ENCODE assay signal across 16 cellular contexts in genomic region chr16:84396537-84397008, GRCh38. TPM values are rescaled to one million over a fixed set of nuclear protein-coding genes. Genes with fewer than 3 reads are reported as not detected.
DNase-seq lines count a peak whose midpoint lies in the region; ATAC-seq, FAIRE-seq and TF ChIP-seq lines count a peak whose summit lies in the region.
"Had no signal": no experiment of that assay in that cellular context is flagged by ENCODE, and none has a peak within 500 bp of the region (broad histone marks: within the 10 kb centered on the region; RNA-seq: fewer than 3 reads in every experiment).

No MANE protein-coding gene starts in this region.

- no peaks in the 10 kb centered on the region for H3K36me3 ChIP-seq in breast epithelium
- H3K36me3 ChIP-seq in astrocyte (ENCODE audit: insufficient read depth, low read length) = no peaks in the 10 kb centered on the region
- H3K36me3 ChIP-seq: cardiac muscle cell had no signal

- H3K4me1 Mint-ChIP-seq in MCF 10A (ENCODE audit: insufficient read depth, unreplicated experiment) (peaks cover 10% of the 10 kb centered on the region), astrocyte (ENCODE audit: low read depth, unreplicated experiment) (peaks cover 4% of the 10 kb centered on the region)
- H3K4me1 Mint-ChIP-seq in natural killer cell treated with Interleukin-12 subunit alpha and Interleukin-12 subunit beta and Interleukin-15 and Interleukin-18, amount 100 ng/mL, for 72 hours (ENCODE audit: low read depth in 2 of 2) = no peaks in the 10 kb centered on the region
- H3K4me1 Mint-ChIP-seq: activated naive CD4-positive, alpha-beta T cell treated with anti-CD3 and anti-CD28 coated beads, Interleukin-2, amount 10 ng/mL, durations not matched to agents 7 days and 5 days; memory B cell had no signal

- H3K4me3 ChIP-seq in breast epithelium = no peak overlapping the region
- no peak overlapping the region for H3K4me3 ChIP-seq in astrocyte (ENCODE audit: insufficient read depth, low read depth, low read length)
- H3K4me3 ChIP-seq: cardiac muscle cell had no signal

- ATAC-seq in HG02852 (IDR thresholded peaks at IDR 0.05; ENCODE audit: unreplicated experiment) = no peak
- no peak for ATAC-seq in natural killer cell treated with Interleukin-12 subunit alpha and Interleukin-12 subunit beta and Interleukin-15 and Interleukin-18, amount 100 ng/mL, for 72 hours
- ATAC-seq: activated CD4-positive, CD25-positive, alpha-beta regulatory T cell treated with anti-CD3 and anti-CD28 coated beads, Interleukin-2, amount 50 U/mL, for 24 hours had no signal

- H3K4me3 Mint-ChIP-seq in MCF 10A (ENCODE audit: unreplicated experiment) = no peak overlapping the region
- no peak overlapping the region for H3K4me3 Mint-ChIP-seq in astrocyte (ENCODE audit: unreplicated experiment)
- H3K4me3 Mint-ChIP-seq in natural killer cell treated with Interleukin-12 subunit alpha and Interleukin-12 subunit beta and Interleukin-15 and Interleukin-18, amount 100 ng/mL, for 72 hours = no peak overlapping the region
- H3K4me3 Mint-ChIP-seq: activated naive CD4-positive, alpha-beta T cell treated with anti-CD3 and anti-CD28 coated beads, Interleukin-2, amount 10 ng/mL, durations not matched to agents 7 days and 5 days; memory B cell had no signal

- no peaks in the 10 kb centered on the region for H3K9me3 ChIP-seq in breast epithelium
- no peaks in the 10 kb centered on the region for H3K9me3 ChIP-seq in astrocyte (ENCODE audit: insufficient read depth, low read depth, low read length)

- peaks cover 6% of the 10 kb centered on the region for H3K36me3 Mint-ChIP-seq in MCF 10A (ENCODE audit: insufficient read depth, unreplicated experiment)
- no peaks in the 10 kb centered on the region for H3K36me3 Mint-ChIP-seq in astrocyte (ENCODE audit: low read depth, unreplicated experiment)
- no peaks in the 10 kb centered on the region for H3K36me3 Mint-ChIP-seq in natural killer cell treated with Interleukin-12 subunit alpha and Interleukin-12 subunit beta and Interleukin-15 and Interleukin-18, amount 100 ng/mL, for 72 hours
- H3K36me3 Mint-ChIP-seq: activated naive CD4-positive, alpha-beta T cell treated with anti-CD3 and anti-CD28 coated beads, Interleukin-2, amount 10 ng/mL, durations not matched to agents 7 days and 5 days; memory B cell had no signal

- TF ChIP-seq CTCF in MCF 10A (IDR thresholded peaks at IDR 0.05; ENCODE audit: unreplicated experiment) (no peak), breast epithelium (IDR thresholded peaks at IDR 0.05) (no peak), astrocyte (IDR thresholded peaks at IDR 0.05; ENCODE audit: insufficient read depth, low read depth, low read length) (no peak)

- H3K27ac ChIP-seq in breast epithelium (no peak overlapping the region), astrocyte (ENCODE audit: low read depth, low read length) (no peak overlapping the region)
- H3K27ac ChIP-seq: cardiac muscle cell had no signal

- no TSS peak for BruUV-seq in MCF 10A (replicated peaks; lab: Mats Ljungman, UMichigan)

- no peak for TF ChIP-seq POLR2A in breast epithelium (IDR thresholded peaks at IDR 0.05)

- intact Hi-C loops in MCF 10A (cut with micrococcal nuclease) (no loop called here), breast epithelium (cut with DNase I; ENCODE audit: low total_unique reads) (no loop called here)

- CTCF ChIA-PET in MCF 10A (lab: Yijun Ruan, JAX) = no interaction called here

- no peaks in the 10 kb centered on the region for H4K20me1 ChIP-seq in astrocyte (ENCODE audit: insufficient read depth, low read length)

- no peaks in the 10 kb centered on the region for H3K27me3 ChIP-seq in breast epithelium
- H3K27me3 ChIP-seq in astrocyte (ENCODE audit: insufficient read depth, low read length) = peaks cover 13% of the 10 kb centered on the region
- H3K27me3 ChIP-seq: cardiac muscle cell had no signal

- H3K9ac ChIP-seq in astrocyte (ENCODE audit: low read length) = no peak overlapping the region

- no peak overlapping the region for H2AFZ ChIP-seq in astrocyte (ENCODE audit: low read depth, low read length)

- POLR2A ChIA-PET in MCF 10A (lab: Yijun Ruan, JAX) = interaction anchor here (0.9 kb wide), 1 partner anchor 54 kb away, joined by 3 read pairs; no protein-coding TSS in a partner anchor

- H3K4me1 ChIP-seq in breast epithelium (no peaks in the 10 kb centered on the region), astrocyte (ENCODE audit: insufficient read depth, low read length) (no peaks in the 10 kb centered on the region)

- peaks cover 35% of the 10 kb centered on the region for H3K27me3 Mint-ChIP-seq in MCF 10A (ENCODE audit: insufficient read depth, unreplicated experiment)
- H3K27me3 Mint-ChIP-seq in astrocyte (ENCODE audit: low read depth, unreplicated experiment) = peaks cover 15% of the 10 kb centered on the region
- H3K27me3 Mint-ChIP-seq in natural killer cell treated with Interleukin-12 subunit alpha and Interleukin-12 subunit beta and Interleukin-15 and Interleukin-18, amount 100 ng/mL, for 72 hours = peaks cover 17 to 36% of the 10 kb centered on the region in 2 donors

- no peaks in the 10 kb centered on the region for H3K79me2 ChIP-seq in astrocyte (ENCODE audit: insufficient read depth, low read length)

- DNase-seq in MCF 10A (ENCODE audit: unreplicated experiment) (peak; percentile 63), breast epithelium (ENCODE audit: low spot score in 2 of 2) (no peak), astrocyte (ENCODE audit: low read depth) (peak; percentile 8), left kidney (ENCODE audit: low read depth, low spot score) (peak; percentile 64), urothelium cell line (ENCODE audit: low spot score) (peak; percentile 79), DMS53 (lab: John Stamatoyannopoulos, UW) (no peak)
- no peak for DNase-seq in natural killer cell treated with Interleukin-12 subunit alpha and Interleukin-12 subunit beta and Interleukin-15 and Interleukin-18, amount 100 ng/mL, for 72 hours (ENCODE audit: low spot score)
- DNase-seq: activated CD8-positive, alpha-beta memory T cell treated with anti-CD3 and anti-CD28 coated beads, Interleukin-2, amount 50 U/mL, for 48 hours; activated naive CD4-positive, alpha-beta T cell treated with anti-CD3 and anti-CD28 coated beads, Interleukin-2, amount 10 ng/mL, durations not matched to agents 7 days and 5 days; NCI-H2227 treated with DMSO at 0.1 percent for 48 hours; nucleus accumbens had no signal

- no peak for FAIRE-seq in astrocyte (lab: Jason Lieb, UNC)
- no peak for FAIRE-seq in urothelium cell line (lab: Jason Lieb, UNC)
- FAIRE-seq: endometrium had no signal

- H3K9me3 Mint-ChIP-seq in MCF 10A (ENCODE audit: unreplicated experiment) (no peaks in the 10 kb centered on the region), astrocyte (ENCODE audit: unreplicated experiment) (peaks cover 3% of the 10 kb centered on the region)
- H3K9me3 Mint-ChIP-seq in natural killer cell treated with Interleukin-12 subunit alpha and Interleukin-12 subunit beta and Interleukin-15 and Interleukin-18, amount 100 ng/mL, for 72 hours = no peaks in the 10 kb centered on the region

- H3K4me2 ChIP-seq in astrocyte (ENCODE audit: low read length) = no peak overlapping the region

- H3K27ac Mint-ChIP-seq in MCF 10A (ENCODE audit: low read depth, unreplicated experiment) (no peak overlapping the region), astrocyte (ENCODE audit: unreplicated experiment) (no peak overlapping the region)
- H3K27ac Mint-ChIP-seq in natural killer cell treated with Interleukin-12 subunit alpha and Interleukin-12 subunit beta and Interleukin-15 and Interleukin-18, amount 100 ng/mL, for 72 hours = no peak overlapping the region
- H3K27ac Mint-ChIP-seq: activated naive CD4-positive, alpha-beta T cell treated with anti-CD3 and anti-CD28 coated beads, Interleukin-2, amount 10 ng/mL, durations not matched to agents 7 days and 5 days; memory B cell had no signal

RNA-seq across cellular contexts. Expression of gene ATP2C2, which starts 28.2 kb away (rescaled TPM):
- total RNA-seq in MCF 10A (2022) (not detected in 2 replicates), breast epithelium (10 to 100 TPM in 1 of 3 donors, 1 to 10 TPM in 1, not detected in 1; 6.0 to 28.5 TPM), astrocyte (0.29 and 0.41 TPM in 2 replicates)
- not detected for total RNA-seq in natural killer cell treated with Interleukin-12 subunit alpha and Interleukin-12 subunit beta and Interleukin-15 and Interleukin-18, amount 100 ng/mL, for 72 hours
- total RNA-seq: cardiac muscle cell had no signal

Comparison
In these comparisons a context has a peak if more than half of its experiments do, and no peak if none do; other contexts are left out.
1. DNase-seq: peak in MCF 10A (single experiment), astrocyte (single experiment), left kidney (single experiment) and urothelium cell line (single experiment); none in breast epithelium (0 of 2), DMS53 (single experiment) and natural killer cell treated with Interleukin-12 subunit alpha and Interleukin-12 subunit beta and Interleukin-15 and Interleukin-18, amount 100 ng/mL, for 72 hours (single experiment).